8 cellular contexts compared by ENCODE assay signal in genomic region chr2:36561223-36561944, GRCh38. TPM values are rescaled to one million over a fixed set of nuclear protein-coding genes. Genes with fewer than 3 reads are reported as not detected.
DNase-seq lines count a peak whose midpoint lies in the region; ATAC-seq and TF ChIP-seq lines count a peak whose summit lies in the region.

No MANE protein-coding gene starts in this region.

- H3F3A ChIP-seq in Loucy (ENCODE audit: low read depth): no peaks in the 10 kb centered on the region

- TF ChIP-seq CTCF in AG04450 (IDR thresholded peaks at IDR 0.05; ENCODE audit: low read depth, low read length): no peak
- no peak for TF ChIP-seq CTCF in Loucy (conservative IDR thresholded peaks at IDR 0.05; ENCODE audit: low read length)
- no peak for TF ChIP-seq CTCF in coronary artery (IDR thresholded peaks at IDR 0.05)
- TF ChIP-seq CTCF in lower lobe of right lung (IDR thresholded peaks at IDR 0.05): no peak

- H3K79me2 ChIP-seq in Loucy (ENCODE audit: insufficient read depth, low read length): no peaks in the 10 kb centered on the region

- peaks cover 30% of the 10 kb centered on the region; the same call in 1 of the 2 replicates for H3K36me3 ChIP-seq in Loucy (ENCODE audit: insufficient read depth, low read length)
- H3K36me3 ChIP-seq in lower lobe of right lung: peaks cover 11% of the 10 kb centered on the region

- H3K27me3 ChIP-seq in AG04450 (ENCODE audit: control insufficient read depth, insufficient read depth, low read length): no peaks in the 10 kb centered on the region
- no peaks in the 10 kb centered on the region for H3K27me3 ChIP-seq in Loucy (ENCODE audit: insufficient read depth, low read length, poor library complexity, severe bottlenecking)
- H3K27me3 ChIP-seq in lower lobe of right lung (ENCODE audit: low read depth): no peaks in the 10 kb centered on the region

- H2AFZ ChIP-seq in Loucy (ENCODE audit: low read length): no peak overlapping the region

- H3K27ac ChIP-seq in AG04450 (ENCODE audit: low read depth, low read length) (peak overlapping the region; percentile 83), coronary artery (peak overlapping the region; percentile 16 to 69), lower lobe of right lung (peak overlapping the region; percentile 47)

- H3K9ac ChIP-seq in Loucy (ENCODE audit: low read depth, low read length, poor library complexity, severe bottlenecking): no peak overlapping the region

- no peaks in the 10 kb centered on the region for H3K9me3 ChIP-seq in AG04450 (ENCODE audit: control insufficient read depth, insufficient read depth, low read length)
- no peaks in the 10 kb centered on the region for H3K9me3 ChIP-seq in Loucy (ENCODE audit: insufficient read depth, low read depth, low read length)
- no peaks in the 10 kb centered on the region for H3K9me3 ChIP-seq in lower lobe of right lung

- peaks cover 8% of the 10 kb centered on the region for H3K4me1 ChIP-seq in Loucy (ENCODE audit: insufficient read depth, low read length, poor library complexity, severe bottlenecking)
- peaks cover 41% of the 10 kb centered on the region for H3K4me1 ChIP-seq in lower lobe of right lung

- POLR2A ChIA-PET in AG04450 (lab: Yijun Ruan, JAX): interaction anchor here (0.6 kb wide), 1 partner anchor 36 kb away, joined by 3 read pairs; the partner anchor contains the start of gene FEZ2

- H3K9me2 ChIP-seq in Loucy (replicated peaks; ENCODE audit: low read depth, low read length): no peaks in the 10 kb centered on the region

- H3K4me3 ChIP-seq in AG04450 (ENCODE audit: low read depth, low read length) (no peak overlapping the region), Loucy (ENCODE audit: low read length, poor library complexity, severe bottlenecking) (no peak overlapping the region), coronary artery (no peak overlapping the region), lower lobe of right lung (no peak overlapping the region)

- DNase-seq in AG04450 (ENCODE audit: low read depth, low spot score) (peak; percentile 66), coronary artery (ENCODE audit: low spot score) (no peak), lower lobe of right lung (no peak), GDM1 (lab: John Stamatoyannopoulos, UW) (no peak), DMS 273 (lab: John Stamatoyannopoulos, UW; ENCODE audit: unreplicated experiment) (no peak), DMS79 treated with DMSO at 0.1 percent for 48 hours (lab: John Stamatoyannopoulos, UW) (no peak)

- ATAC-seq in lower lobe of right lung: peak; percentile 77 to 90
- ATAC-seq in GM21528 (IDR thresholded peaks at IDR 0.05; ENCODE audit: low FRiP score, unreplicated experiment): no peak

- CTCF ChIA-PET in AG04450 (lab: Charles Lee): interaction anchor here (6.4 kb wide), 1 partner anchor 104 kb away, joined by 29 read pairs; no protein-coding TSS in a partner anchor

- intact Hi-C loops in lower lobe of right lung (cut with DNase I): no loop called here

- peak overlapping the region; percentile 29 for H3K4me2 ChIP-seq in Loucy (ENCODE audit: low read depth, low read length, poor library complexity, severe bottlenecking)

- H4K20me1 ChIP-seq in Loucy (ENCODE audit: insufficient read depth, low read length, poor library complexity, severe bottlenecking): no peaks in the 10 kb centered on the region

RNA-seq across cellular contexts. Expression of gene FEZ2, which starts 36.6 kb away (rescaled TPM):
- polyA plus RNA-seq in AG04450 (2011; rRNA removed): 67.5 and 87.5 TPM in 2 replicates
- polyA minus RNA-seq in AG04450 (2011; rRNA and poly(A)+ RNA removed): 14.1 and 29.1 TPM in 2 replicates
- total RNA-seq in lower lobe of right lung: 44.0 TPM
